In the genomic region with DNA sequence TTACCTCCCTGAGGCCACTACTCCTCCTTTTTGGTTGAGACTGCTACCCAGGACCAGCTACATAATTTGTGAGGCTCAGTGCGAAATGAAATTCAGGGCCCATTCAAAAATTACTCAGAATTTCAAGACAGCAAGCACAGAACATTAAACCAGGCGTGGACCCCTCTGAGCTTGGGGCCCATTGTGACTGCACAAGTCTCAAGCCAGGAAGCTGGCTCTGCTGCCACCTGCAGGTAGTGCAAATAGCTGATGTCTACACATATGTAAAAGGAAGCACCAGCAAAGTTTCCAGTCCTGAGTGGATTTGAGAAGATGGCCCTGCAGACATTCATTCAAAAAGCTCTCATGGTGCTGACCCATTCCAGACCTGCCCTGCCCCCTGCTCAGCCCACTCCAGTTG, we compare ENCODE assay signal across 8 cellular contexts.
DNase-seq lines count a peak whose midpoint lies in the region; ATAC-seq and TF ChIP-seq lines count a peak whose summit lies in the region.

No MANE protein-coding gene starts in this region.

- H2AFZ ChIP-seq in OCI-LY7 (ENCODE audit: low read length) = peak overlapping the region; percentile 21; the same call in 1 of the 2 replicates

- H3K27me3 ChIP-seq in esophagus squamous epithelium = no peaks in the 10 kb centered on the region
- H3K27me3 ChIP-seq in gastrocnemius medialis = no peaks in the 10 kb centered on the region

- no peaks in the 10 kb centered on the region for H3K36me3 ChIP-seq in OCI-LY7 (ENCODE audit: insufficient read depth, low read length)
- H3K36me3 ChIP-seq in esophagus squamous epithelium = no peaks in the 10 kb centered on the region
- no peaks in the 10 kb centered on the region for H3K36me3 ChIP-seq in gastrocnemius medialis

- no TSS peak for BruUV-seq in OCI-LY7 (replicated peaks; lab: Mats Ljungman, UMichigan)

- no peaks in the 10 kb centered on the region for H4K20me1 ChIP-seq in OCI-LY7 (ENCODE audit: insufficient read depth, low read length)

- no peaks in the 10 kb centered on the region for H3K79me2 ChIP-seq in OCI-LY7 (ENCODE audit: insufficient read depth, low read depth, low read length)

- no peaks in the 10 kb centered on the region for H3K9me2 ChIP-seq in OCI-LY7 (ENCODE audit: insufficient read depth, low read length)

- 50 to 70% methylated on average over 2 of the region's 2 CpGs for WGBS in esophagus squamous epithelium, 2 donors

- ATAC-seq in gastrocnemius medialis (no peak), HG03442 (IDR thresholded peaks at IDR 0.05; ENCODE audit: unreplicated experiment) (no peak)

- in situ Hi-C loops in gastrocnemius medialis (cut with MboI; ENCODE audit: low sequenced_read_pairs in 4 of 4) = no loop called here

- peak; percentile 55 for TF ChIP-seq CTCF in HFF-Myc (IDR thresholded peaks at IDR 0.05; ENCODE audit: low read depth, low read length, missing control alignments)
- TF ChIP-seq CTCF in OCI-LY7 (conservative IDR thresholded peaks at IDR 0.05; ENCODE audit: low read length) = peak; percentile 89
- peak; percentile 15 to 67 (median 31) for TF ChIP-seq CTCF in esophagus squamous epithelium (IDR thresholded peaks at IDR 0.05)
- peak in 3 of 5 experiments; percentile 19 to 45 (median 22) for TF ChIP-seq CTCF in gastrocnemius medialis (IDR thresholded peaks at IDR 0.05 in 4 of 5, conservative IDR thresholded peaks at IDR 0.05 in 1 of 5)

- H3K9me3 ChIP-seq in OCI-LY7 (ENCODE audit: low read length) = no peaks in the 10 kb centered on the region
- no peaks in the 10 kb centered on the region for H3K9me3 ChIP-seq in esophagus squamous epithelium
- H3K9me3 ChIP-seq in gastrocnemius medialis = no peaks in the 10 kb centered on the region

- H3K4me2 ChIP-seq in OCI-LY7 (ENCODE audit: low read length) = no peak overlapping the region

- H3K4me1 ChIP-seq in OCI-LY7 (ENCODE audit: insufficient read depth, low read length, poor library complexity, severe bottlenecking) (no peaks in the 10 kb centered on the region), esophagus squamous epithelium (no peaks in the 10 kb centered on the region), gastrocnemius medialis (no peaks in the 10 kb centered on the region)

- intact Hi-C loops in OCI-LY7 (cut with micrococcal nuclease; ENCODE audit: unreplicated experiment) = loop anchor here (1.0 to 5.0 kb wide), 3 partner anchors 57 to 607 kb away; no protein-coding TSS in a partner anchor
- intact Hi-C loops in esophagus squamous epithelium (cut with DNase I) = no loop called here
- intact Hi-C loops in gastrocnemius medialis (cut with DNase I; ENCODE audit: low total_unique reads) = no loop called here

- POLR2A ChIA-PET in OCI-LY7 (lab: Charles Lee) = interaction anchor here (0.7 kb wide), 1 partner anchor 98 kb away, joined by 3 read pairs; no protein-coding TSS in a partner anchor

- DNase-seq in NCI-H2107 (lab: John Stamatoyannopoulos, UW) = peak; percentile 1
- no peak for DNase-seq in NCI-H2107 treated with DMSO at 0.1 percent for 48 hours (lab: John Stamatoyannopoulos, UW; ENCODE audit: unreplicated experiment)
- no peak for DNase-seq in HFF-Myc (ENCODE audit: extremely low read depth, low read depth)
- DNase-seq in OCI-LY7 (ENCODE audit: low spot score) = peak; percentile 78
- DNase-seq in esophagus squamous epithelium (lab: John Stamatoyannopoulos, UW) = no peak
- DNase-seq in gastrocnemius medialis = no peak
- no peak for DNase-seq in mesenteric fat pad (ENCODE audit: low spot score)

- H3K4me3 ChIP-seq in HFF-Myc (replicated peaks; ENCODE audit: low read depth, low read length) (no peak overlapping the region), OCI-LY7 (ENCODE audit: low read depth, low read length, poor library complexity, severe bottlenecking) (no peak overlapping the region), esophagus squamous epithelium (no peak overlapping the region), gastrocnemius medialis (no peak overlapping the region)

- TF ChIP-seq POLR2A in esophagus squamous epithelium (IDR thresholded peaks at IDR 0.05) (no peak), gastrocnemius medialis (IDR thresholded peaks at IDR 0.05) (no peak)

- CTCF ChIA-PET in OCI-LY7 (lab: Charles Lee; ENCODE audit: unreplicated experiment) = interaction anchor here (0.6 to 1.3 kb wide), 2 partner anchors 98 to 99 kb away, joined by 4 to 9 read pairs; no protein-coding TSS in a partner anchor

- H3K27ac ChIP-seq in OCI-LY7 (ENCODE audit: low read depth, low read length, poor library complexity, severe bottlenecking) (no peak overlapping the region), esophagus squamous epithelium (no peak overlapping the region), gastrocnemius medialis (no peak overlapping the region)

Comparison
In these comparisons a context has a peak if more than half of its experiments do, and no peak if none do; other contexts are left out.
1. DNase-seq: peak in NCI-H2107 (single experiment) and OCI-LY7 (single experiment); none in NCI-H2107 treated with DMSO at 0.1 percent for 48 hours (single experiment), HFF-Myc (single experiment), esophagus squamous epithelium (single experiment), gastrocnemius medialis (0 of 2) and mesenteric fat pad (single experiment).
2. CTCF ChIP-seq: peak in every context shown above with its lines; median percentile 89 in OCI-LY7; 55 in HFF-Myc; 31 in esophagus squamous epithelium; 22 in gastrocnemius medialis.